In the genomic region with DNA sequence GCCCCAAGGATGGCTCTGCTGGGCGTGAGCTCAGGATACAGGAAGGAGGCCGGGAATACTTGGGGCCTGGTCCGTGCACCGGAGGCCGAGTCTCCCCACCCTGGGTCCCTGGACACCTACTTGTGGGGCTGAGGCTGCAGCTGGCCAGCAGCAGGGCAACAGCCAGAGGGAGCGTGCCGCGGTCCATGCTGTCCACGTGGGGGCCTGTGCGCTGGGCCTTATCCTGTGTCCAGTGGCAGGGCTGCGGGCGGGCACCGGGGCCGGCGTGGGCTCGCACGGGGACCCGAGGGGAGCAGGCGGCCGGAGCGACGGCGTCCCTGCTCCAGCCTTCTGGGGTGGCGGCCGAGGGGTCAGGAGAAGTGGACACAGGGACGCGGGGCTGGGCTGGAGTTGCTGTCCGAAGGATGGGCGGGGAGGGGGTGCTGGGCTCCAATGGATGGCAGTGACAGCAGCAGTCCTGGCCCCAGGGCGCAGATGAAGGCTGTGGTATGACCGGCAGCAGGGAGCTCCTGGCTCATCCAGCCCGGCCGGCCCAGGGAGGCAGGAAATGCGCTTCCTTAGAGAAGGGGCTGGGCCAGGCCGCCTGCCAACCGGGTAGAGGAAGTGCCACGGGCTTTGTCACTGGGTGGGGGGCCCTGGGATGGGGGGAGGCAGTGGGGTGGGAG, we compare ENCODE assay signal across 8 cellular contexts. TPM values are rescaled to one million over a fixed set of nuclear protein-coding genes. Genes with fewer than 3 reads are reported as not detected.
DNase-seq lines count a peak whose midpoint lies in the region; ATAC-seq and TF ChIP-seq lines count a peak whose summit lies in the region.

Gene ENG (minus strand): TSS at position 490 of the 665 bp plus-strand sequence. CDS start 303 bp downstream, at position 187.

- H3K18ac ChIP-seq in mesenchymal stem cell (ENCODE audit: low read depth in 1 of 2, low read length in 2 of 2): peak within 1 kb of the TSS; percentile 97 to 99

- peak within 1 kb of the TSS; percentile 72 for H3K4me2 ChIP-seq in mesenchymal stem cell (ENCODE audit: low read length, poor library complexity, severe bottlenecking)

- peaks cover 9% of the 10 kb centered on the region for H3K79me1 ChIP-seq in mesenchymal stem cell (replicated peaks; ENCODE audit: low read length, poor library complexity, severe bottlenecking)

- H3K4me1 Mint-ChIP-seq in effector memory CD8-positive, alpha-beta T cell (ENCODE audit: low read depth in 2 of 2): peaks cover 13 to 26% of the 10 kb centered on the region in 2 donors

- no peak for ATAC-seq in effector memory CD8-positive, alpha-beta T cell (replicated peaks)
- ATAC-seq in HG02840 (IDR thresholded peaks at IDR 0.05; ENCODE audit: low FRiP score, unreplicated experiment): no peak

- H2AFZ ChIP-seq in mesenchymal stem cell (ENCODE audit: low read depth, low read length): no peak within 1 kb of the TSS

- peak within 1 kb of the TSS; percentile 90 for H3K9ac ChIP-seq in mesenchymal stem cell (ENCODE audit: low read length)

- H3K4ac ChIP-seq in mesenchymal stem cell (ENCODE audit: low read depth in 1 of 2, low read length in 2 of 2): peak within 1 kb of the TSS; percentile 97 to 99

- DNase-seq in SW 1271 (lab: John Stamatoyannopoulos, UW): peak; percentile 25 to 61
- no peak for DNase-seq in effector memory CD8-positive, alpha-beta T cell
- DNase-seq in mesenchymal stem cell: peak; percentile 64
- DNase-seq in tibial artery: peak; percentile 78 to 87
- DNase-seq in SK-N-DZ (ENCODE audit: low spot score): no peak
- DNase-seq in kidney glomerular epithelial cell (lab: John Stamatoyannopoulos, UW): no peak

- H4K91ac ChIP-seq in mesenchymal stem cell (ENCODE audit: low read length): peak within 1 kb of the TSS; percentile 99

- H2BK12ac ChIP-seq in mesenchymal stem cell (ENCODE audit: low read length in 2 of 2): peak within 1 kb of the TSS; percentile 80 to 96

- H3K9me3 ChIP-seq in mesenchymal stem cell (ENCODE audit: control insufficient read depth, low read length) (peaks cover 4% of the 10 kb centered on the region), tibial artery (peaks cover 0 to 4% (median under 1%) of the 10 kb centered on the region in 3 donors)

- H3K27ac ChIP-seq in mesenchymal stem cell (ENCODE audit: low read length, poor library complexity, severe bottlenecking): peak within 1 kb of the TSS; percentile 67
- peak within 1 kb of the TSS; percentile 80 to 82 for H3K27ac ChIP-seq in tibial artery

- peaks cover 37% of the 10 kb centered on the region for H3K4me1 ChIP-seq in mesenchymal stem cell (ENCODE audit: control insufficient read depth, insufficient read depth, low read depth, low read length)
- peaks cover 5 to 66% (median 50%) of the 10 kb centered on the region in 4 donors for H3K4me1 ChIP-seq in tibial artery

- H2AK5ac ChIP-seq in mesenchymal stem cell (ENCODE audit: low read length, severe bottlenecking): peak within 1 kb of the TSS; percentile 80

- H3K27me3 Mint-ChIP-seq in effector memory CD8-positive, alpha-beta T cell: no peaks in the 10 kb centered on the region

- peak within 1 kb of the TSS; percentile 83 to 95 for H3K27ac Mint-ChIP-seq in effector memory CD8-positive, alpha-beta T cell

- H3K4me3 ChIP-seq in mesenchymal stem cell (ENCODE audit: insufficient read depth in 1 of 2, low read depth in 1 of 2, low read length in 2 of 2) (peak within 1 kb of the TSS; percentile 64 to 87), tibial artery (peak within 1 kb of the TSS; percentile 54 to 71)

- H3K27me3 ChIP-seq in mesenchymal stem cell (ENCODE audit: control insufficient read depth in 1 of 2, insufficient read depth in 1 of 2, low read length in 2 of 2): no peaks in the 10 kb centered on the region
- no peaks in the 10 kb centered on the region for H3K27me3 ChIP-seq in tibial artery

- peaks cover 12 to 33% of the 10 kb centered on the region in 2 experiments for H3K36me3 ChIP-seq in mesenchymal stem cell (ENCODE audit: control insufficient read depth in 1 of 2, insufficient read depth in 2 of 2, low read depth in 1 of 2, low read length in 2 of 2)
- H3K36me3 ChIP-seq in tibial artery: peaks cover 0 to 12% (median 10%) of the 10 kb centered on the region in 3 donors

- peak within 1 kb of the TSS in 1 of 2 experiments; percentile 91 for H3K14ac ChIP-seq in mesenchymal stem cell (ENCODE audit: low read length in 2 of 2)

- peaks cover 2 to 5% of the 10 kb centered on the region in 2 donors for H3K9me3 Mint-ChIP-seq in effector memory CD8-positive, alpha-beta T cell

- H2BK5ac ChIP-seq in mesenchymal stem cell (ENCODE audit: low read depth, low read length, poor library complexity, severe bottlenecking): no peak within 1 kb of the TSS

- peak within 1 kb of the TSS; percentile 93 for H4K8ac ChIP-seq in mesenchymal stem cell (ENCODE audit: low read length)

- peaks cover 3% of the 10 kb centered on the region for H3K36me3 Mint-ChIP-seq in effector memory CD8-positive, alpha-beta T cell (ENCODE audit: insufficient read depth)

- H2BK120ac ChIP-seq in mesenchymal stem cell (ENCODE audit: low read depth, low read length): peak within 1 kb of the TSS; percentile 96

- peak; percentile 13 for TF ChIP-seq CTCF in GM12873 (IDR thresholded peaks at IDR 0.05; ENCODE audit: insufficient read depth, low read depth, low read length, missing control alignments)
- peak; percentile 25 to 31 for TF ChIP-seq CTCF in tibial artery (IDR thresholded peaks at IDR 0.05)

- peak within 1 kb of the TSS; percentile 87 to 94 for H3K4me3 Mint-ChIP-seq in effector memory CD8-positive, alpha-beta T cell

- intact Hi-C loops in tibial artery (cut with DNase I; ENCODE audit: low total_unique reads): no loop called here

- H3K23ac ChIP-seq in mesenchymal stem cell (ENCODE audit: low read length in 2 of 2): peak within 1 kb of the TSS in 1 of 2 experiments; percentile 51

- 48% methylated on average over 29 of the region's 37 CpGs for WGBS in mesenchymal stem cell

- H2BK15ac ChIP-seq in mesenchymal stem cell (ENCODE audit: low read depth, poor library complexity, severe bottlenecking): peak within 1 kb of the TSS; percentile 48

RNA-seq across cellular contexts. Expression of gene ENG, which starts in this region (rescaled TPM):
- 287 TPM for polyA plus RNA-seq in mesenchymal stem cell (2013, experiment 1 of 2)
- polyA plus RNA-seq in mesenchymal stem cell (2013, experiment 2 of 2): 284 TPM
- polyA plus RNA-seq in SK-N-DZ (2014; cell fraction: cytosol; rRNA removed): 0.74 and 0.76 TPM in 2 replicates
- 0.28 and 0.34 TPM in 2 replicates for polyA plus RNA-seq in SK-N-DZ (2014; cell fraction: nucleus; rRNA removed)

Comparison
In these comparisons a context has a peak if more than half of its experiments do, and no peak if none do; other contexts are left out.
1. DNase-seq: peak in SW 1271 (2 of 2), mesenchymal stem cell (single experiment) and tibial artery (2 of 2); none in effector memory CD8-positive, alpha-beta T cell (0 of 3), SK-N-DZ (single experiment) and kidney glomerular epithelial cell (single experiment).